Comparison of ENCODE assay signal across 19 cellular contexts in genomic region chr11:130190371-130190881, GRCh38. TPM values are rescaled to one million over a fixed set of nuclear protein-coding genes. Genes with fewer than 3 reads are reported as not detected.
DNase-seq lines count a peak whose midpoint lies in the region; ATAC-seq, FAIRE-seq and TF ChIP-seq lines count a peak whose summit lies in the region.
"Had no signal": no experiment of that assay in that cellular context is flagged by ENCODE, and none has a peak within 500 bp of the region (broad histone marks: within the 10 kb centered on the region; RNA-seq: fewer than 3 reads in every experiment).

No MANE protein-coding gene starts in this region.

- H3K9me3 Mint-ChIP-seq in osteocyte (ENCODE audit: unreplicated experiment): no peaks in the 10 kb centered on the region
- H3K9me3 Mint-ChIP-seq: CD8-positive, alpha-beta T cell had no signal

- H3K27ac Mint-ChIP-seq in osteocyte (ENCODE audit: unreplicated experiment): no peak overlapping the region
- H3K27ac Mint-ChIP-seq: CD8-positive, alpha-beta T cell had no signal

- peaks cover 0 to 6% of the 10 kb centered on the region in 2 donors for H3K4me1 ChIP-seq in small intestine (ENCODE audit: control insufficient read depth in 2 of 2, insufficient read depth in 1 of 2, low read depth in 1 of 2, low read length in 1 of 2)
- H3K4me1 ChIP-seq: BE2C had no signal

- no peak overlapping the region for H3K4me3 Mint-ChIP-seq in osteocyte (ENCODE audit: unreplicated experiment)
- H3K4me3 Mint-ChIP-seq: CD8-positive, alpha-beta T cell had no signal

- peak overlapping the region; percentile 90 to 97 for H3K27ac ChIP-seq in small intestine (ENCODE audit: low read depth in 1 of 2, low read length in 1 of 2)
- H3K27ac ChIP-seq: PC-9, SK-N-MC had no signal

- no peaks in the 10 kb centered on the region for H3K4me1 Mint-ChIP-seq in osteocyte (ENCODE audit: unreplicated experiment)

- no peaks in the 10 kb centered on the region for H3K9me3 ChIP-seq in small intestine (ENCODE audit: control insufficient read depth, low read depth)
- H3K9me3 ChIP-seq: BE2C had no signal

- no peak for TF ChIP-seq CTCF in osteocyte (IDR thresholded peaks at IDR 0.05)

- DNase-seq in HEK293T (ENCODE audit: extremely low spot score): peak; percentile 37
- peak; percentile 75 for DNase-seq in NCI-H345 treated with DMSO at 0.1 percent for 48 hours (lab: John Stamatoyannopoulos, UW; ENCODE audit: unreplicated experiment)
- peak; percentile 72 to 73 for DNase-seq in left colon
- DNase-seq in small intestine: peak; percentile 56
- DNase-seq in iPS-NIHi11 (ENCODE audit: low spot score): no peak
- DNase-seq in osteocyte (ENCODE audit: extremely low spot score, unreplicated experiment): no peak
- DNase-seq: BE2C; CD8-positive, alpha-beta T cell; DMS 273 treated with DMSO at 0.1 percent for 48 hours; Kasumi-1; NCI-H1417 treated with DMSO at 0.1 percent for 48 hours; NCI-H2029 treated with DMSO at 0.1 percent for 48 hours; NCI-H526; PC-9 had no signal

- ATAC-seq in left colon: peak; percentile 26
- ATAC-seq in HG02588 (IDR thresholded peaks at IDR 0.05; ENCODE audit: unreplicated experiment): no peak
- ATAC-seq: CD8-positive, alpha-beta T cell had no signal

- peaks cover 16% of the 10 kb centered on the region for H3K27me3 Mint-ChIP-seq in osteocyte (ENCODE audit: unreplicated experiment)

- peaks cover 5 to 19% of the 10 kb centered on the region in 2 donors for H3K36me3 ChIP-seq in small intestine (ENCODE audit: control insufficient read depth in 2 of 2, insufficient read depth in 2 of 2, low read length in 2 of 2)
- H3K36me3 ChIP-seq: BE2C had no signal

- CTCF ChIA-PET in HEK293T (lab: Yijun Ruan, JAX): no interaction called here

- no peak for FAIRE-seq in small intestine (lab: Jason Lieb, UNC)
- FAIRE-seq: H1 had no signal

- 25 to 69% (median 26%) methylated on average over 29 of the region's 29 CpGs for WGBS in small intestine, 3 donors

- POLR2A ChIA-PET in HEK293T (lab: Yijun Ruan, JAX): no interaction called here

- intact Hi-C loops in left colon (cut with DNase I, micrococcal nuclease): no loop called here

- H3K4me3 ChIP-seq in small intestine (ENCODE audit: low read depth in 1 of 2, low read length in 2 of 2): peak overlapping the region in 1 of 2 donors; percentile 13
- H3K4me3 ChIP-seq: PC-9, SK-N-MC had no signal

- no peaks in the 10 kb centered on the region for H3K27me3 ChIP-seq in small intestine (ENCODE audit: control insufficient read depth in 2 of 2, insufficient read depth in 2 of 2, low read length in 2 of 2)
- H3K27me3 ChIP-seq: BE2C had no signal

- no peaks in the 10 kb centered on the region for H3K36me3 Mint-ChIP-seq in osteocyte (ENCODE audit: unreplicated experiment)
- H3K36me3 Mint-ChIP-seq: CD8-positive, alpha-beta T cell had no signal

TF ChIP-seq in HEK293T, 16 proteins besides CTCF, POLR2A, EP300 and RAD21:
- TF ChIP-seq NFRKB (IDR thresholded peaks at IDR 0.05): no peak
- no peak for TF ChIP-seq FOXM1 (IDR thresholded peaks at IDR 0.05; ENCODE audit: borderline replicate concordance)

RNA-seq across cellular contexts. Expression of gene ST14, which starts 30.8 kb away (rescaled TPM):
- total RNA-seq in left colon (100 to 1,000 TPM; 499 to 535 TPM), osteocyte (not detected in 2 replicates)
- polyA plus RNA-seq in small intestine: 100 to 1,000 TPM in 2 of 3 donors, 10 to 100 TPM in 1; 97.8 to 169 (median 116) TPM
- total RNA-seq: Daoy had no signal
- polyA plus RNA-seq: AG04450 had no signal

Comparison
In these comparisons a context has a peak if more than half of its experiments do, and no peak if none do; other contexts are left out.
1. DNase-seq: peak in HEK293T (single experiment), NCI-H345 treated with DMSO at 0.1 percent for 48 hours (single experiment), left colon (2 of 2) and small intestine (single experiment); none in iPS-NIHi11 (single experiment) and osteocyte (single experiment).
2. RNA of gene ST14, which starts 30.8 kb away (total RNA-seq): 499 to 535 TPM in left colon; not detected in osteocyte; every median in the first group is over 100 times any median in the second.